12 cellular contexts compared by ENCODE assay signal in genomic region chrX:45845142-45845541, GRCh38.
"Had no signal": no experiment of that assay in that cellular context is flagged by ENCODE, and none has a peak within 500 bp of the region (broad histone marks: within the 10 kb centered on the region; RNA-seq: fewer than 3 reads in every experiment).

No MANE protein-coding gene starts in this region.

- H3K27ac ChIP-seq: adrenal gland, right atrium auricular region, SK-N-MC had no signal

- H3K4me3 ChIP-seq: adrenal gland, lung, right atrium auricular region, SK-N-MC had no signal

- DNase-seq: activated CD4-positive, CD25-positive, alpha-beta regulatory T cell treated with anti-CD3 and anti-CD28 coated beads, Interleukin-2, amount 50 U/mL, for 72 hours; activated CD8-positive, alpha-beta memory T cell treated with anti-CD3 and anti-CD28 coated beads for 24 hours; adrenal gland; islet precursor cell; midbrain; stimulated activated CD4-positive, alpha-beta T cell treated with anti-CD3 and anti-CD28 coated beads, Interleukin-4, amount 100 ng/mL, for 4 hours; stimulated activated CD8-positive, alpha-beta memory T cell treated with anti-CD3 and anti-CD28 coated beads, Interleukin-4, amount 100 ng/mL, for 48 hours; T-helper 9 cell had no signal

- H3K36me3 ChIP-seq: adrenal gland, right atrium auricular region had no signal

- H3K9me3 ChIP-seq: adrenal gland, right atrium auricular region had no signal

- H3K27me3 ChIP-seq: right atrium auricular region had no signal

- H3K27ac Mint-ChIP-seq: progenitor cell of endocrine pancreas had no signal

- H3K4me1 ChIP-seq: adrenal gland, right atrium auricular region had no signal
